In the genomic region with DNA sequence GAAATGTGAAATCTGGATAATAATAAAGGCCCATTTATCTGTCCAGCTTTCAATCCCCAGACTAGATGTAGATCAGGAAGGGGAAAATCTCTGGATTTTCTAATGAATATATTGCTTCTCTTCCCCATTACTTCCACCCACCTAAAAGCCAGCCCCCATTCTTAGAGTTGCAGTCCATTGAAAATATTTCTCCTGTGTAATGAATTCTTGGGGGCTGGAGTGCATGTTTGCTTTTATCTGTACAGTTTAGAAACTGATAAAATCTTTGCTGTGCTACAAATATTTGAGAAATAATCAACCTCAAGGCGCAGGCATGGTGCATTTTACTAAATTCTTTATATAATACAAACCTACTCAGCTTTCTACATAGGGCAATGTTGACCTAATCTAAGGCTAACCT, we compare ENCODE assay signal across 9 cellular contexts.
DNase-seq lines count a peak whose midpoint lies in the region; TF ChIP-seq lines count a peak whose summit lies in the region.
"Had no signal": no experiment of that assay in that cellular context is flagged by ENCODE, and none has a peak within 500 bp of the region (broad histone marks: within the 10 kb centered on the region; RNA-seq: fewer than 3 reads in every experiment).

No MANE protein-coding gene starts in this region.

- H3K4me1 Mint-ChIP-seq in dendritic cell treated with granulocyte-macrophage colony-stimulating factor and Interleukin-4, amounts not matched to agents 40 ng/mL and 50 ng/mL, for 4 days (ENCODE audit: low read depth): peaks cover 28% of the 10 kb centered on the region

- POLR2A ChIA-PET in OCI-LY7 (lab: Charles Lee): interaction anchor here (0.7 to 1.9 kb wide), 13 partner anchors 20 to 375 kb away, joined by 3 to 13 read pairs (median 3); no protein-coding TSS in a partner anchor

- no peak for DNase-seq in OCI-LY7 (ENCODE audit: low spot score)
- no peak for DNase-seq in osteoblast (ENCODE audit: insufficient read length, low spot score, missing footprints)
- no peak for DNase-seq in GM19238 (ENCODE audit: insufficient read length, low spot score)
- DNase-seq in SHP77 treated with DMSO at 0.1 percent for 48 hours (lab: John Stamatoyannopoulos, UW): no peak
- no peak for DNase-seq in germinal center (ENCODE audit: low spot score)
- DNase-seq in GM20000 (ENCODE audit: low spot score): no peak
- DNase-seq: SW 1271 had no signal

- peak overlapping the region; percentile 84 for H3K27ac Mint-ChIP-seq in dendritic cell treated with granulocyte-macrophage colony-stimulating factor and Interleukin-4, amounts not matched to agents 40 ng/mL and 50 ng/mL, for 4 days

- peak overlapping the region; percentile 69 for H3K27ac ChIP-seq in BLaER1
- peak overlapping the region; percentile 87 for H3K27ac ChIP-seq in OCI-LY7 (ENCODE audit: low read depth, low read length, poor library complexity, severe bottlenecking)
- peak overlapping the region; percentile 90 for H3K27ac ChIP-seq in osteoblast (ENCODE audit: low read depth, low read length)

- H3K27me3 ChIP-seq in BLaER1 (no peaks in the 10 kb centered on the region), osteoblast (ENCODE audit: insufficient read depth, low read length) (no peaks in the 10 kb centered on the region)

- BruUV-seq in OCI-LY7 (replicated peaks; lab: Mats Ljungman, UMichigan): no TSS peak

- peaks cover 39% of the 10 kb centered on the region for H3K36me3 Mint-ChIP-seq in dendritic cell treated with granulocyte-macrophage colony-stimulating factor and Interleukin-4, amounts not matched to agents 40 ng/mL and 50 ng/mL, for 4 days (ENCODE audit: low read depth)

- peaks cover 62% of the 10 kb centered on the region for H3K4me1 ChIP-seq in BLaER1
- peaks cover 58% of the 10 kb centered on the region for H3K4me1 ChIP-seq in OCI-LY7 (ENCODE audit: insufficient read depth, low read length, poor library complexity, severe bottlenecking)
- peaks cover 69% of the 10 kb centered on the region for H3K4me1 ChIP-seq in osteoblast (ENCODE audit: insufficient read depth, low read length)

- no peaks in the 10 kb centered on the region for H4K20me1 ChIP-seq in BLaER1
- H4K20me1 ChIP-seq in OCI-LY7 (ENCODE audit: insufficient read depth, low read length): no peaks in the 10 kb centered on the region
- H4K20me1 ChIP-seq in osteoblast (ENCODE audit: insufficient read depth, low read length): no peaks in the 10 kb centered on the region

- CTCF ChIA-PET in OCI-LY7 (lab: Charles Lee; ENCODE audit: unreplicated experiment): interaction anchor here (0.6 kb wide), 1 partner anchor 1639 kb away, joined by 3 read pairs; no protein-coding TSS in a partner anchor

- H3K79me2 ChIP-seq in OCI-LY7 (ENCODE audit: insufficient read depth, low read depth, low read length): peaks cover 13% of the 10 kb centered on the region; the same call in 1 of the 2 replicates
- H3K79me2 ChIP-seq in osteoblast (ENCODE audit: insufficient read depth, low read length): peaks cover 47% of the 10 kb centered on the region

- no peak overlapping the region for H3K4me3 Mint-ChIP-seq in dendritic cell treated with granulocyte-macrophage colony-stimulating factor and Interleukin-4, amounts not matched to agents 40 ng/mL and 50 ng/mL, for 4 days

- peak overlapping the region; percentile 67 for H3K9ac ChIP-seq in BLaER1

- no peak for TF ChIP-seq CTCF in OCI-LY7 (conservative IDR thresholded peaks at IDR 0.05; ENCODE audit: low read length)
- TF ChIP-seq CTCF in osteoblast (IDR thresholded peaks at IDR 0.05; ENCODE audit: extremely low read depth, low read depth, low read length): no peak
- no peak for TF ChIP-seq CTCF in GM20000 (IDR thresholded peaks at IDR 0.05; ENCODE audit: extremely low read depth, missing control alignments)

- H3K4me2 ChIP-seq in BLaER1: peak overlapping the region; percentile 91
- H3K4me2 ChIP-seq in OCI-LY7 (ENCODE audit: low read length): peak overlapping the region; percentile 96
- peak overlapping the region; percentile 53 for H3K4me2 ChIP-seq in osteoblast (ENCODE audit: insufficient read depth, low read length)

- peaks cover 69% of the 10 kb centered on the region for H3K36me3 ChIP-seq in BLaER1
- peaks cover 54% of the 10 kb centered on the region for H3K36me3 ChIP-seq in OCI-LY7 (ENCODE audit: insufficient read depth, low read length)
- H3K36me3 ChIP-seq in osteoblast (ENCODE audit: insufficient read depth, low read length): peaks cover 49% of the 10 kb centered on the region

- H3K9me2 ChIP-seq in OCI-LY7 (ENCODE audit: insufficient read depth, low read length): no peaks in the 10 kb centered on the region

- H3K27me3 Mint-ChIP-seq in dendritic cell treated with granulocyte-macrophage colony-stimulating factor and Interleukin-4, amounts not matched to agents 40 ng/mL and 50 ng/mL, for 4 days: no peaks in the 10 kb centered on the region

- H3K9me3 Mint-ChIP-seq in dendritic cell treated with granulocyte-macrophage colony-stimulating factor and Interleukin-4, amounts not matched to agents 40 ng/mL and 50 ng/mL, for 4 days: no peaks in the 10 kb centered on the region

- H3K4me3 ChIP-seq in BLaER1 (peak overlapping the region; percentile 41), OCI-LY7 (ENCODE audit: low read depth, low read length, poor library complexity, severe bottlenecking) (peak overlapping the region; percentile 61), osteoblast (ENCODE audit: insufficient read depth, low read length) (no peak overlapping the region)

- H2AFZ ChIP-seq in OCI-LY7 (ENCODE audit: low read length) (peak overlapping the region; percentile 61; the same call in 1 of the 2 replicates), osteoblast (ENCODE audit: low read length) (no peak overlapping the region)

- intact Hi-C loops in OCI-LY7 (cut with micrococcal nuclease; ENCODE audit: unreplicated experiment): loop anchor here (2.0 to 10.0 kb wide), 3 partner anchors 27 to 113 kb away; no protein-coding TSS in a partner anchor
- intact Hi-C loops in dendritic cell treated with granulocyte-macrophage colony-stimulating factor and Interleukin-4, amounts not matched to agents 40 ng/mL and 50 ng/mL, for 4 days (cut with micrococcal nuclease): loop anchor here (5.0 kb wide), 1 partner anchor 35 kb away; no protein-coding TSS in a partner anchor

- H3K9me3 ChIP-seq in BLaER1 (no peaks in the 10 kb centered on the region), OCI-LY7 (ENCODE audit: low read length) (no peaks in the 10 kb centered on the region), osteoblast (ENCODE audit: low read depth, low read length) (no peaks in the 10 kb centered on the region)
